25 cellular contexts compared by ENCODE assay signal in genomic region chr20:63919130-63919529, GRCh38. TPM values are rescaled to one million over a fixed set of nuclear protein-coding genes. Genes with fewer than 3 reads are reported as not detected.
"Had no signal": no experiment of that assay in that cellular context is flagged by ENCODE, and none has a peak within 500 bp of the region (broad histone marks: within the 10 kb centered on the region; RNA-seq: fewer than 3 reads in every experiment).

No MANE protein-coding gene starts in this region.

- ATAC-seq: foreskin keratinocyte; heart left ventricle; left lobe of liver; naive thymus-derived CD4-positive, alpha-beta T cell; sciatic nerve; stimulated activated naive CD8-positive, alpha-beta T cell treated with anti-CD3 and anti-CD28 coated beads, Interleukin-15, Interleukin-2, amounts not matched to agents 100 U/mL and 50 U/mL, for 24 hours; upper lobe of right lung had no signal

- H3K4me3 Mint-ChIP-seq: dendritic cell treated with granulocyte-macrophage colony-stimulating factor and Interleukin-4, amounts not matched to agents 40 ng/mL and 50 ng/mL, for 4 days; naive thymus-derived CD4-positive, alpha-beta T cell; nephron progenitor cell had no signal

- H3K27me3 ChIP-seq: esophagus squamous epithelium, foreskin keratinocyte, heart left ventricle, neutrophil, tibial nerve, upper lobe of right lung, vagina had no signal

- H3K9me3 ChIP-seq: esophagus squamous epithelium, neutrophil, upper lobe of right lung, vagina had no signal

- H3K27me3 Mint-ChIP-seq: dendritic cell treated with granulocyte-macrophage colony-stimulating factor and Interleukin-4, amounts not matched to agents 40 ng/mL and 50 ng/mL, for 4 days; naive thymus-derived CD4-positive, alpha-beta T cell had no signal

- H3K27ac ChIP-seq: esophagus squamous epithelium, foreskin keratinocyte, heart left ventricle, neutrophil, tibial nerve, upper lobe of right lung, vagina had no signal

- H3K4me1 ChIP-seq: foreskin keratinocyte, tibial nerve, upper lobe of right lung, vagina had no signal

- H3K27ac Mint-ChIP-seq: dendritic cell treated with granulocyte-macrophage colony-stimulating factor and Interleukin-4, amounts not matched to agents 40 ng/mL and 50 ng/mL, for 4 days; nephron progenitor cell had no signal

- DNase-seq: esophagus squamous epithelium; foreskin keratinocyte; mammary epithelial cell; naive thymus-derived CD4-positive, alpha-beta T cell; nephron progenitor cell; stimulated activated CD4-positive, alpha-beta T cell treated with anti-CD3 and anti-CD28 coated beads, Interleukin-2, amount 100 ng/mL, for 24 hours; stimulated activated naive CD8-positive, alpha-beta T cell treated with anti-CD3 and anti-CD28 coated beads, Interleukin-15, Interleukin-2, amounts not matched to agents 100 U/mL and 50 U/mL, for 24 hours; upper lobe of right lung had no signal

- H3K4me3 ChIP-seq: esophagus squamous epithelium, heart left ventricle, tibial nerve, upper lobe of right lung, vagina had no signal

RNA-seq across cellular contexts. Expression of gene ABHD16B, which starts 57.8 kb away (rescaled TPM):
- total RNA-seq: epithelial cell of proximal tubule, esophagus squamous epithelium, foreskin keratinocyte, glomerular endothelial cell, heart left ventricle, kidney epithelial cell, left lobe of liver, lower leg skin, mammary epithelial cell, mesenteric fat pad, mononuclear cell, osteoblast, pulmonary artery endothelial cell, sciatic nerve, skeletal muscle tissue, temporal lobe, tibial nerve, upper lobe of right lung, vagina had no signal
